Comparison of ENCODE assay signal across 25 cellular contexts in the genomic region with DNA sequence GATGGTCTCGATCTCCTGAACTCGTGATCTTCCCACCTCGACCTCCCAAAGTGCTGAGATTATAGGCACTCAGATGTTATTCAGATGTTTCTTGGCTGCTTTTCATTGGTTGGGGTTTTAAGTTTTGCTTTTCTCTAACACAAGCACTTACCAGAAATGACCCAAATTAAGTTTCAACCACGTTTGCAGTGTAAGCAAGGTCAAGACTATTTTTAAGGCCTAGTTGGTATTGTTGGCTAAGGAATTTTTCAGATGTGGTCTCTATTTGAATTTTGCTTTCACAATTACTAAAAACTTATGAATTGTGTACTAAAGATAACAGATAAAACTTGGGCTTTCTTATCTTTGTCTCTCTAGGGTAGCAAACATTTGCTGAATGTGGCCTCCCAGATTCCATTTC.
"Had no signal": no experiment of that assay in that cellular context is flagged by ENCODE, and none has a peak within 500 bp of the region (broad histone marks: within the 10 kb centered on the region; RNA-seq: fewer than 3 reads in every experiment).

No MANE protein-coding gene starts in this region.

- ATAC-seq: left colon, right lobe of liver had no signal

- H3K4me3 Mint-ChIP-seq: activated naive CD8-positive, alpha-beta T cell; immature natural killer cell; nephron progenitor cell; stimulated activated naive CD8-positive, alpha-beta T cell treated with anti-CD3 and anti-CD28 coated beads, Interleukin-15, Interleukin-2, amounts not matched to agents 100 ng/mL and 50 ng/mL, for 24 hours; T-helper 1 cell treated with Interleukin-12 subunit alpha and Interleukin-12 subunit beta and Interleukin-4 antibody, amounts not matched to agents 30 μg/mL and 1 μg/mL, for 36 hours had no signal

- H3K27ac Mint-ChIP-seq: activated naive CD8-positive, alpha-beta T cell; immature natural killer cell; nephron progenitor cell; stimulated activated naive CD8-positive, alpha-beta T cell treated with anti-CD3 and anti-CD28 coated beads, Interleukin-15, Interleukin-2, amounts not matched to agents 100 ng/mL and 50 ng/mL, for 24 hours; T-helper 1 cell treated with Interleukin-12 subunit alpha and Interleukin-12 subunit beta and Interleukin-4 antibody, amounts not matched to agents 30 μg/mL and 1 μg/mL, for 36 hours had no signal

- H3K4me3 ChIP-seq: right lobe of liver, upper lobe of left lung, vagina had no signal

- DNase-seq: activated CD4-positive, alpha-beta T cell treated with anti-CD3 and anti-CD28 coated beads for 1 hour; activated CD8-positive, alpha-beta memory T cell treated with anti-CD3 and anti-CD28 coated beads, Interleukin-2, amount 50 U/mL, for 48 hours; activated effector memory CD4-positive, alpha-beta T cell treated with Interleukin-2 at 50 U/mL for 16 hours; activated naive CD4-positive, alpha-beta T cell treated with Interleukin-2 at 50 U/mL for 16 hours; amniotic stem cell; brain microvascular endothelial cell; foreskin fibroblast; head of caudate nucleus; hypothalamus; immature natural killer cell; kidney; left colon; mammary epithelial cell; nephron progenitor cell; right lobe of liver; stimulated activated CD4-positive, alpha-beta T cell treated with anti-CD3 and anti-CD28 coated beads, Interleukin-4, amount 100 ng/mL, for 1 hour; substantia nigra; SW 1271; upper lobe of left lung had no signal

- H3K27me3 Mint-ChIP-seq: activated naive CD8-positive, alpha-beta T cell; progenitor cell of endocrine pancreas; stimulated activated naive CD8-positive, alpha-beta T cell treated with anti-CD3 and anti-CD28 coated beads, Interleukin-15, Interleukin-2, amounts not matched to agents 100 ng/mL and 50 ng/mL, for 24 hours had no signal

- H3K27ac ChIP-seq: brain microvascular endothelial cell, neutrophil, right lobe of liver, upper lobe of left lung, vagina had no signal

- H3K4me1 Mint-ChIP-seq: immature natural killer cell, nephron progenitor cell had no signal

- H3K27me3 ChIP-seq: brain microvascular endothelial cell, neutrophil, right lobe of liver, upper lobe of left lung, vagina had no signal

- H3K9me3 ChIP-seq: neutrophil, right lobe of liver, upper lobe of left lung, vagina had no signal

- H3K36me3 Mint-ChIP-seq: activated naive CD8-positive, alpha-beta T cell; immature natural killer cell had no signal

- H3K36me3 ChIP-seq: brain microvascular endothelial cell, neutrophil, right lobe of liver, upper lobe of left lung, vagina had no signal

- H3K9me3 Mint-ChIP-seq: nephron progenitor cell; stimulated activated naive CD8-positive, alpha-beta T cell treated with anti-CD3 and anti-CD28 coated beads, Interleukin-15, Interleukin-2, amounts not matched to agents 100 ng/mL and 50 ng/mL, for 24 hours had no signal

- H3K4me1 ChIP-seq: right lobe of liver, upper lobe of left lung, vagina had no signal
